20 cellular contexts compared by ENCODE assay signal in genomic region chr7:51029131-51029530, GRCh38.
"Had no signal": no experiment of that assay in that cellular context is flagged by ENCODE, and none has a peak within 500 bp of the region (broad histone marks: within the 10 kb centered on the region; RNA-seq: fewer than 3 reads in every experiment).

No MANE protein-coding gene starts in this region.

- H3K4me1 Mint-ChIP-seq: activated naive CD8-positive, alpha-beta T cell treated with anti-CD3 and anti-CD28 coated beads, Interleukin-2, amount 10 ng/mL, durations not matched to agents 7 days and 5 days; stimulated activated effector memory CD8-positive, alpha-beta T cell treated with anti-CD3 and anti-CD28 coated beads, Interleukin-12 subunit alpha, Interleukin-12 subunit beta, amount 100 ng/mL, for 72 hours had no signal

- H3K27ac ChIP-seq: colonic mucosa, right lobe of liver, stomach, testis had no signal

- H3K27ac Mint-ChIP-seq: activated CD4-positive, alpha-beta memory T cell treated with anti-CD3 and anti-CD28 coated beads for 36 hours; activated naive CD8-positive, alpha-beta T cell treated with anti-CD3 and anti-CD28 coated beads, Interleukin-2, amount 10 ng/mL, durations not matched to agents 7 days and 5 days; activated T-helper 2 cell treated with anti-CD3 and anti-CD28 coated beads, Interferon-gamma antibody, Interleukin-2, Interleukin-4, amounts not matched to agents 10 μg/mL and 5 μg/mL and 100 μg/mL, durations not matched to agents 14 hours and 24 hours and 36 hours; stimulated activated effector memory CD8-positive, alpha-beta T cell treated with anti-CD3 and anti-CD28 coated beads, Interleukin-12 subunit alpha, Interleukin-12 subunit beta, amount 100 ng/mL, for 72 hours; T-helper 2 cell treated with Interferon-gamma antibody and Interleukin-4, amounts not matched to agents 5 μg/mL and 100 μg/mL, for 36 hours; type B pancreatic cell had no signal

- DNase-seq: activated CD4-positive, alpha-beta memory T cell treated with anti-CD3 and anti-CD28 coated beads for 36 hours; activated naive CD4-positive, alpha-beta T cell treated with Interleukin-2 at 50 U/mL for 16 hours; activated naive CD8-positive, alpha-beta T cell treated with anti-CD3 and anti-CD28 coated beads, Interleukin-2, amount 10 ng/mL, durations not matched to agents 7 days and 5 days; activated T-cell treated with anti-CD3 and anti-CD28 coated beads, Interleukin-2, amount 50 U/mL, for 1 hour; amygdala; body of pancreas; central memory CD4-positive, alpha-beta T cell; colonic mucosa; left ventricle myocardium superior; stimulated activated CD4-positive, alpha-beta T cell treated with anti-CD3 and anti-CD28 coated beads, Interleukin-4, amount 100 ng/mL, for 24 hours; stomach; testis had no signal

- FAIRE-seq: frontal cortex, TTC549 had no signal

- H3K36me3 Mint-ChIP-seq: activated CD4-positive, alpha-beta memory T cell treated with anti-CD3 and anti-CD28 coated beads for 36 hours; activated naive CD8-positive, alpha-beta T cell treated with anti-CD3 and anti-CD28 coated beads, Interleukin-2, amount 10 ng/mL, durations not matched to agents 7 days and 5 days; stimulated activated effector memory CD8-positive, alpha-beta T cell treated with anti-CD3 and anti-CD28 coated beads, Interleukin-12 subunit alpha, Interleukin-12 subunit beta, amount 100 ng/mL, for 72 hours had no signal

- H3K4me3 ChIP-seq: body of pancreas, colonic mucosa, right lobe of liver, smooth muscle cell, stomach, testis had no signal

- H3K4me3 Mint-ChIP-seq: activated CD4-positive, alpha-beta memory T cell treated with anti-CD3 and anti-CD28 coated beads for 36 hours; activated naive CD8-positive, alpha-beta T cell treated with anti-CD3 and anti-CD28 coated beads, Interleukin-2, amount 10 ng/mL, durations not matched to agents 7 days and 5 days; stimulated activated effector memory CD8-positive, alpha-beta T cell treated with anti-CD3 and anti-CD28 coated beads, Interleukin-12 subunit alpha, Interleukin-12 subunit beta, amount 100 ng/mL, for 72 hours; T-helper 2 cell treated with Interferon-gamma antibody and Interleukin-4, amounts not matched to agents 5 μg/mL and 100 μg/mL, for 36 hours; type B pancreatic cell had no signal

- H3K36me3 ChIP-seq: colonic mucosa had no signal

- H3K9me3 ChIP-seq: body of pancreas, colonic mucosa, right lobe of liver, stomach, testis had no signal

- H3K27me3 ChIP-seq: body of pancreas, colonic mucosa, right lobe of liver, stomach, testis had no signal

- H3K4me1 ChIP-seq: colonic mucosa, right lobe of liver, testis had no signal

- H3K9me3 Mint-ChIP-seq: activated CD4-positive, alpha-beta memory T cell treated with anti-CD3 and anti-CD28 coated beads for 36 hours; activated naive CD8-positive, alpha-beta T cell treated with anti-CD3 and anti-CD28 coated beads, Interleukin-2, amount 10 ng/mL, durations not matched to agents 7 days and 5 days; activated T-helper 2 cell treated with anti-CD3 and anti-CD28 coated beads, Interferon-gamma antibody, Interleukin-2, Interleukin-4, amounts not matched to agents 10 μg/mL and 5 μg/mL and 100 μg/mL, durations not matched to agents 14 hours and 24 hours and 36 hours; stimulated activated effector memory CD8-positive, alpha-beta T cell treated with anti-CD3 and anti-CD28 coated beads, Interleukin-12 subunit alpha, Interleukin-12 subunit beta, amount 100 ng/mL, for 72 hours; T-helper 2 cell treated with Interferon-gamma antibody and Interleukin-4, amounts not matched to agents 5 μg/mL and 100 μg/mL, for 36 hours; type B pancreatic cell had no signal

- ATAC-seq: body of pancreas; left ventricle myocardium superior; right lobe of liver; stimulated activated effector memory CD8-positive, alpha-beta T cell treated with anti-CD3 and anti-CD28 coated beads, Interleukin-12 subunit alpha, Interleukin-12 subunit beta, amount 100 ng/mL, for 72 hours had no signal

- H3K27me3 Mint-ChIP-seq: type B pancreatic cell had no signal
